In the genomic region with DNA sequence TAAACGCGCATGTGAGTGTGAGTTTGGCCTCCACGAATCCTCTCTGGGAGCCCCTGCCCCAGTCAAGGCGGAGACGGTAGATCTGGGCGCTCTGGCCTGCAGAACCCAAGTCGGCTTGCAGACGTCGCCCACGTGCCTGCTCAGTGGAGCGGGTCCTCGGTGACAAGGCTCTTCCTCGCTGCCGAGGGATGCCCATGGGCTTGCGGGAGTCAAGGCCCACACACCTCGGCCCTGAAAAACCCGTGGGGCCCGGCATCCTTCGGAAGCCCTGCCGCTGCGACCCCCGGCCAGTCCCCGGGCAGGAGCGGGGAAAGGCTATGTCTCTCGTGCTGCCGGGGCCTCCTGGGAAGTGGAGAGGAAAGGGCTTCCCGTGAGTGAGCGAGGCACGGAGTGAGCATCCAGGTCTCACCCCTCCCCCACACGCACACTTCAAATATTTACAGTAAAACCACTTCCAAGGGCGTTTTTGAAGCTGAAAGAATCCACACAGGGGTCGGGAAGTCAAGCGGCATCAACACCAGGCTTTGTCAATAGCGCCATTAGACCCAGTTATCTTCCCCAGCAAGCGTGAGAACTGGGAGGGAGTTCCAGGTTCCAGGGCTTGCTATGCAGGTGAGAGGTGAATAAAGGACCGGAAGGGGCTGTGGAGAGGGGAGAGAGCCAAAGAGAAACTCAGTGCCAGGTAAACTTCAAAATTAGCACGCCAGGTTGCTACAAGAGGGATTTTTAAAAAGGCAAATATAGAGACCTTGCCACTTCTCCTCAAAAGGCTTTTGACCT, we compare ENCODE assay signal across 8 cellular contexts. TPM values are rescaled to one million over a fixed set of nuclear protein-coding genes. Genes with fewer than 3 reads are reported as not detected.
DNase-seq lines count a peak whose midpoint lies in the region; ATAC-seq and TF ChIP-seq lines count a peak whose summit lies in the region.

No MANE protein-coding gene starts in this region.

- H3K9me3 Mint-ChIP-seq in activated CD8-positive, alpha-beta T cell treated with anti-CD3 and anti-CD28 coated beads for 36 hours = no peaks in the 10 kb centered on the region
- no peaks in the 10 kb centered on the region for H3K9me3 Mint-ChIP-seq in nephron progenitor cell

- H3K27ac Mint-ChIP-seq in activated CD8-positive, alpha-beta T cell treated with anti-CD3 and anti-CD28 coated beads for 36 hours = no peak overlapping the region
- no peak overlapping the region for H3K27ac Mint-ChIP-seq in nephron progenitor cell

- H3K36me3 Mint-ChIP-seq in activated CD8-positive, alpha-beta T cell treated with anti-CD3 and anti-CD28 coated beads for 36 hours (ENCODE audit: low read depth) = no peaks in the 10 kb centered on the region
- no peaks in the 10 kb centered on the region for H3K36me3 Mint-ChIP-seq in nephron progenitor cell (ENCODE audit: low read depth)

- CTCF ChIA-PET in activated CD8-positive, alpha-beta T cell treated with anti-CD3 and anti-CD28 coated beads for 36 hours (lab: Charles Lee) = no interaction called here

- intact Hi-C loops in activated CD8-positive, alpha-beta T cell treated with anti-CD3 and anti-CD28 coated beads for 36 hours (cut with micrococcal nuclease) = loop anchor here (10.0 kb wide), 1 partner anchor 1207 kb away; no protein-coding TSS in a partner anchor
- intact Hi-C loops in sciatic nerve (cut with DNase I) = no loop called here

- TF ChIP-seq CTCF in activated CD8-positive, alpha-beta T cell treated with anti-CD3 and anti-CD28 coated beads for 36 hours (IDR thresholded peaks at IDR 0.05) = no peak
- TF ChIP-seq CTCF in nephron progenitor cell (IDR thresholded peaks at IDR 0.05) = no peak

- ATAC-seq in activated CD8-positive, alpha-beta T cell treated with anti-CD3 and anti-CD28 coated beads for 36 hours = no peak
- ATAC-seq in sciatic nerve (no peak), GM18873 (IDR thresholded peaks at IDR 0.05; ENCODE audit: low FRiP score, unreplicated experiment) (no peak)

- peaks cover 78% of the 10 kb centered on the region for H3K27me3 Mint-ChIP-seq in activated CD8-positive, alpha-beta T cell treated with anti-CD3 and anti-CD28 coated beads for 36 hours
- peaks cover 88% of the 10 kb centered on the region for H3K27me3 Mint-ChIP-seq in nephron progenitor cell (ENCODE audit: low read depth, poor library complexity)

- peaks cover 16% of the 10 kb centered on the region for H3K4me1 Mint-ChIP-seq in activated CD8-positive, alpha-beta T cell treated with anti-CD3 and anti-CD28 coated beads for 36 hours (ENCODE audit: low read depth)
- H3K4me1 Mint-ChIP-seq in nephron progenitor cell = no peaks in the 10 kb centered on the region

- peak; percentile 47 for DNase-seq in ELF-1 (ENCODE audit: low read depth, low spot score)
- peak; percentile 46 for DNase-seq in HK-2 (ENCODE audit: unreplicated experiment)
- DNase-seq in activated CD8-positive, alpha-beta T cell treated with anti-CD3 and anti-CD28 coated beads for 36 hours = no peak
- DNase-seq in nephron progenitor cell = no peak
- DNase-seq in sciatic nerve (ENCODE audit: low spot score) = no peak
- no peak for DNase-seq in activated CD4-positive, alpha-beta T cell treated with anti-CD3 and anti-CD28 coated beads for 4 hours
- no peak for DNase-seq in NOMO-1 treated with DMSO at 0.1 percent for 48 hours (lab: John Stamatoyannopoulos, UW; ENCODE audit: unreplicated experiment)

- peak overlapping the region; percentile 19 for H3K4me3 Mint-ChIP-seq in activated CD8-positive, alpha-beta T cell treated with anti-CD3 and anti-CD28 coated beads for 36 hours
- peak overlapping the region; percentile 52 for H3K4me3 Mint-ChIP-seq in nephron progenitor cell

- POLR2A ChIA-PET in activated CD8-positive, alpha-beta T cell treated with anti-CD3 and anti-CD28 coated beads for 36 hours (lab: Charles Lee) = no interaction called here

RNA-seq across cellular contexts. Expression of a gene that starts 1.1 kb away (rescaled TPM):
- total RNA-seq in activated CD8-positive, alpha-beta T cell treated with anti-CD3 and anti-CD28 coated beads for 36 hours = not detected
- not detected for total RNA-seq in sciatic nerve

Comparison
In these comparisons a context has a peak if more than half of its experiments do, and no peak if none do; other contexts are left out.
1. DNase-seq: peak in ELF-1 (single experiment) and HK-2 (single experiment); none in activated CD8-positive, alpha-beta T cell treated with anti-CD3 and anti-CD28 coated beads for 36 hours (single experiment), nephron progenitor cell (single experiment), sciatic nerve (single experiment), activated CD4-positive, alpha-beta T cell treated with anti-CD3 and anti-CD28 coated beads for 4 hours (0 of 2) and NOMO-1 treated with DMSO at 0.1 percent for 48 hours (single experiment).